ENCODE assay signal across 21 cellular contexts in the genomic region with DNA sequence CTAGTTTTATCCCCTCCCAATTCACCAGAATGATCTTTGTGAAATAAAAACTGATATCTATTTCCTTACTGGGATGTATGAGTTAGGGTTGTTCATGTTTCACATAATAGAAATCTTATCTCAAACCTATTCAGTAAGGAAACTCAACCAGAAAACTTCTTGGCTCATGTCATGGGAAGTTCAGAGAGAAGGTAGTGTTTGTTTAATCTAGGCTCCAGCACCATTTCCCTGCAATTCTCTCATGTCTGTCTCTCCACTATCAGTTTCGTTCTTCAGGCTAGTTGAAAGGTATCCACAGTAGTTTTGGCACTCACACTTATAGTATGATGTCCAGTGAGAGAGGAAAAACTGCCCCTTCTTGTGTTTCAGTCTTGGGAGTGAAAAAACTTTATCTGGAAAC. TPM values are rescaled to one million over a fixed set of nuclear protein-coding genes. Genes with fewer than 3 reads are reported as not detected.
DNase-seq lines count a peak whose midpoint lies in the region; ATAC-seq, FAIRE-seq and TF ChIP-seq lines count a peak whose summit lies in the region.
"Had no signal": no experiment of that assay in that cellular context is flagged by ENCODE, and none has a peak within 500 bp of the region (broad histone marks: within the 10 kb centered on the region; RNA-seq: fewer than 3 reads in every experiment).

No MANE protein-coding gene starts in this region.

- H3K27me3 ChIP-seq in K562 (ENCODE audit: control insufficient read depth in 2 of 2, insufficient read depth in 2 of 2, low read length in 2 of 2) (no peaks in the 10 kb centered on the region), foreskin keratinocyte (peaks cover 8% of the 10 kb centered on the region)

- H2AFZ ChIP-seq in K562 (ENCODE audit: low read depth, low read length), result peak overlapping the region; percentile 48

- FAIRE-seq in K562 (lab: Jason Lieb, UNC) (no peak), urothelium cell line (lab: Jason Lieb, UNC) (no peak), frontal cortex (lab: Jason Lieb, UNC) (no peak)
- FAIRE-seq: A204.1, G401.6, GM12891, GM19239, H1, HepG2, HTR-8/SVneo had no signal

- H3K9me1 ChIP-seq in K562 (ENCODE audit: control insufficient read depth, insufficient read depth, low read length), result no peaks in the 10 kb centered on the region

- no peak overlapping the region for H3K27ac ChIP-seq in K562 (ENCODE audit: extremely low read depth, low read depth, low read length)
- no peak overlapping the region for H3K27ac ChIP-seq in foreskin keratinocyte

- BruUV-seq in K562 (replicated peaks; lab: Mats Ljungman, UMichigan), result no TSS peak

- no peaks in the 10 kb centered on the region for H3K79me2 ChIP-seq in K562 (ENCODE audit: control insufficient read depth, insufficient read depth, low read length)

- H3K4me1 ChIP-seq in K562 (replicated peaks in 1 of 2; ENCODE audit: control insufficient read depth in 2 of 2, insufficient read depth in 2 of 2, low read length in 2 of 2) (peaks cover 3 to 11% of the 10 kb centered on the region in 2 experiments; a peak in 3 of 5 replicates), foreskin keratinocyte (no peaks in the 10 kb centered on the region)

- POLR2A ChIA-PET in K562 (lab: Yijun Ruan, JAX), result no interaction called here

- TF ChIP-seq EP300 in K562 (IDR thresholded peaks at IDR 0.05; ENCODE audit: low read length), result no peak

- H3K4me2 ChIP-seq in K562 (ENCODE audit: insufficient read depth, low read length), result no peak overlapping the region

- H3K36me3 ChIP-seq in K562 (ENCODE audit: control insufficient read depth, insufficient read depth, low read length), result no peaks in the 10 kb centered on the region

- CTCF ChIA-PET in K562 (lab: Yijun Ruan, JAX; ENCODE audit: low intra/inter-chr PET ratio), result no interaction called here

- ATAC-seq in K562 (peak; percentile 43), foreskin keratinocyte (no peak)
- ATAC-seq: CD8-positive, alpha-beta T cell; HepG2 had no signal

- intact Hi-C loops in K562 (cut with micrococcal nuclease), result no loop called here

- TF ChIP-seq POLR2A in K562 (conservative IDR thresholded peaks at IDR 0.05), result no peak

- TF ChIP-seq RAD21 in K562 (CRISPR knock-in tag; conservative IDR thresholded peaks at IDR 0.05 in 1 of 2, IDR thresholded peaks at IDR 0.05 in 1 of 2), result no peak

- H3K9ac ChIP-seq in K562 (ENCODE audit: insufficient read depth in 1 of 2, low read depth in 2 of 2, low read length in 2 of 2), result no peak overlapping the region

- TF ChIP-seq CTCF in K562 (IDR thresholded peaks at IDR 0.05 in 2 of 3, conservative IDR thresholded peaks at IDR 0.05 in 1 of 3; ENCODE audit: insufficient read depth in 2 of 3, low read depth in 1 of 3, low read length in 3 of 3), result no peak
- TF ChIP-seq CTCF in foreskin keratinocyte (conservative IDR thresholded peaks at IDR 0.05), result no peak

- no peaks in the 10 kb centered on the region for H3K9me3 ChIP-seq in K562 (replicated peaks; ENCODE audit: control insufficient read depth, insufficient read depth, low read depth, low read length)

- no peak overlapping the region for H3K4me3 ChIP-seq in K562

- DNase-seq in NCI-H2196 treated with DMSO at 0.1 percent for 48 hours (lab: John Stamatoyannopoulos, UW; ENCODE audit: unreplicated experiment) (peak; percentile 46), K562 (ENCODE audit: extremely low read depth in 1 of 4, low spot score in 3 of 4) (no peak), iris pigment epithelial cell (ENCODE audit: low read depth) (peak; percentile 36), urothelium cell line (ENCODE audit: low spot score) (no peak), NCI-H187 (lab: John Stamatoyannopoulos, UW) (no peak), frontal cortex (ENCODE audit: low spot score in 2 of 2) (no peak), foreskin keratinocyte (no peak)
- DNase-seq: CD8-positive, alpha-beta T cell; COR-L47; DMS153; DMS79 treated with DMSO at 0.1 percent for 48 hours; EL; HCEC 1CT had no signal

- in situ Hi-C loops in K562 (cut with MboI), result no loop called here

- H4K20me1 ChIP-seq in K562 (replicated peaks; ENCODE audit: control insufficient read depth, insufficient read depth, low read length), result no peaks in the 10 kb centered on the region

- 9% methylated on average over 1 of the region's 1 CpG for WGBS in K562 (ENCODE audit: insufficient coverage, low coverage, missing lambda C conversion rate)

TF ChIP-seq in K562, 482 proteins besides CTCF, POLR2A, EP300 and RAD21 (continues in another document):
- TF ChIP-seq HNRNPLL (IDR thresholded peaks at IDR 0.05; ENCODE audit: low read depth, low read length, poor library complexity, severe bottlenecking), result no peak
- no peak for TF ChIP-seq KLF10 (CRISPR knock-in tag; IDR thresholded peaks at IDR 0.05)
- no peak for TF ChIP-seq ARID2 (IDR thresholded peaks at IDR 0.05)
- no peak for TF ChIP-seq NCOA4 (IDR thresholded peaks at IDR 0.05; ENCODE audit: partially characterized antibody)
- TF ChIP-seq SIN3A (IDR thresholded peaks at IDR 0.05; ENCODE audit: borderline replicate concordance in 2 of 2, control insufficient read depth in 1 of 2, low read depth in 2 of 2, low read length in 2 of 2), result no peak
- TF ChIP-seq, protein P1, sequence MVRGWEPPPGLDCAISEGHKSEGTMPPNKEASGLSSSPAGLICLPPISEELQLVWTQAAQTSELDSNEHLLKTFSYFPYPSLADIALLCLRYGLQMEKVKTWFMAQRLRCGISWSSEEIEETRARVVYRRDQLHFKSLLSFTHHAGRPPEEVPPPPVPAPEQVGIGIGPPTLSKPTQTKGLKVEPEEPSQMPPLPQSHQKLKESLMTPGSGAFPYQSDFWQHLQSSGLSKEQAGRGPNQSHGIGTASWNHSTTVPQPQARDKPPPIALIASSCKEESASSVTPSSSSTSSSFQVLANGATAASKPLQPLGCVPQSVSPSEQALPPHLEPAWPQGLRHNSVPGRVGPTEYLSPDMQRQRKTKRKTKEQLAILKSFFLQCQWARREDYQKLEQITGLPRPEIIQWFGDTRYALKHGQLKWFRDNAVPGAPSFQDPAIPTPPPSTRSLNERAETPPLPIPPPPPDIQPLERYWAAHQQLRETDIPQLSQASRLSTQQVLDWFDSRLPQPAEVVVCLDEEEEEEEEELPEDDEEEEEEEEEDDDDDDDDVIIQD (CRISPR knock-in tag; IDR thresholded peaks at IDR 0.05), result no peak
- no peak for TF ChIP-seq ELF4 (CRISPR knock-in tag; IDR thresholded peaks at IDR 0.05)

RNA-seq across cellular contexts. Expression of gene UHMK1, which starts 34.6 kb away (rescaled TPM):
- 31.4 and 70.8 TPM in 2 replicates for total RNA-seq in K562 (2011; cell fraction: chromatin; rRNA removed; ENCODE audit: low replicate concordance)
- 18.7 and 21.8 TPM in 2 replicates for total RNA-seq in K562 (2011; cell fraction: nucleolus; rRNA removed)
- 46.7 and 75.7 TPM in 2 replicates for total RNA-seq in K562 (2011; cell fraction: nucleoplasm; rRNA removed)
- total RNA-seq in K562 (2014; rRNA removed) (34.0 and 36.0 TPM in 2 replicates), K562 (2014; rRNA removed; fragmentation: Illumina TruSeq; extraction: Trizol) (72.4 and 78.0 TPM in 2 replicates), K562 (2015; rRNA removed; fragmentation: Illumina TruSeq; extraction: Trizol) (49.2 and 55.2 TPM in 2 replicates), K562 (2021) (42.6 and 43.3 TPM in 2 replicates), frontal cortex (38.3 TPM), foreskin keratinocyte (68.0 and 72.3 TPM in 2 replicates)
- polyA plus RNA-seq in K562 (2011; rRNA removed) (63.6 and 71.0 TPM in 2 replicates), K562 (2014; fragmentation: Illumina TruSeq; extraction: Trizol) (32.9 and 38.3 TPM in 2 replicates), K562 (2014; fragmentation: Nextera tagmentation; extraction: Ambion mirVana) (10 to 100 TPM; 13.1 to 20.5 TPM), K562 (2014; rRNA removed) (27.7 and 28.9 TPM in 2 replicates), foreskin keratinocyte (11.0 and 12.5 TPM in 2 replicates)
- polyA plus RNA-seq in K562 (2011; cell fraction: cytosol; rRNA removed), result 8.5 and 31.3 TPM in 2 replicates
- 27.2 and 68.0 TPM in 2 replicates for polyA plus RNA-seq in K562 (2011; cell fraction: nucleus; rRNA removed)
- 18.7 and 19.1 TPM in 2 replicates for polyA plus RNA-seq in K562 (2012)
- 93.8 and 130 TPM in 2 replicates for polyA minus RNA-seq in K562 (2011; rRNA and poly(A)+ RNA removed)
- polyA minus RNA-seq in K562 (2011; cell fraction: cytosol; rRNA and poly(A)+ RNA removed), result 46.0 and 46.8 TPM in 2 replicates
- polyA minus RNA-seq in K562 (2011; cell fraction: nucleus; rRNA and poly(A)+ RNA removed), result 33.4 and 86.7 TPM in 2 replicates

RNA-seq across cellular contexts. Expression of gene SH2D1B, which starts 51.1 kb away (rescaled TPM):
- total RNA-seq in K562 (2011; cell fraction: chromatin; rRNA removed; ENCODE audit: low replicate concordance), result 4.8 and 6.8 TPM in 2 replicates
- total RNA-seq in K562 (2011; cell fraction: nucleolus; rRNA removed), result 2.2 and 2.8 TPM in 2 replicates
- 4.0 and 5.0 TPM in 2 replicates for total RNA-seq in K562 (2011; cell fraction: nucleoplasm; rRNA removed)
- total RNA-seq in K562 (2014; rRNA removed) (5.2 and 5.6 TPM in 2 replicates), K562 (2014; rRNA removed; fragmentation: Illumina TruSeq; extraction: Trizol) (9.7 and 10.8 TPM in 2 replicates), K562 (2015; rRNA removed; fragmentation: Illumina TruSeq; extraction: Trizol) (7.9 and 8.3 TPM in 2 replicates), K562 (2021) (5.4 and 6.3 TPM in 2 replicates), frontal cortex (not detected), foreskin keratinocyte (not detected in 2 replicates)
- polyA plus RNA-seq in K562 (2011; rRNA removed) (4.8 and 5.7 TPM in 2 replicates), K562 (2014; fragmentation: Illumina TruSeq; extraction: Trizol) (13.4 and 14.1 TPM in 2 replicates), K562 (2014; fragmentation: Nextera tagmentation; extraction: Ambion mirVana) (10 to 100 TPM; 17.1 to 19.6 TPM), K562 (2014; rRNA removed) (7.2 and 12.3 TPM in 2 replicates), foreskin keratinocyte (not detected in 2 replicates)
- 3.3 and 5.0 TPM in 2 replicates for polyA plus RNA-seq in K562 (2011; cell fraction: cytosol; rRNA removed)
- 4.2 and 4.5 TPM in 2 replicates for polyA plus RNA-seq in K562 (2011; cell fraction: nucleus; rRNA removed)
- 3.6 and 9.5 TPM in 2 replicates for polyA plus RNA-seq in K562 (2012)
- 3.4 and 4.4 TPM in 2 replicates for polyA minus RNA-seq in K562 (2011; rRNA and poly(A)+ RNA removed)
- polyA minus RNA-seq in K562 (2011; cell fraction: cytosol; rRNA and poly(A)+ RNA removed), result 1.0 and 1.7 TPM in 2 replicates
- polyA minus RNA-seq in K562 (2011; cell fraction: nucleus; rRNA and poly(A)+ RNA removed), result 1.3 and 2.6 TPM in 2 replicates
- total RNA-seq: CD8-positive, alpha-beta T cell; H1; HepG2 had no signal
- polyA plus RNA-seq: BJ, H1, HepG2 had no signal

Comparison
In these comparisons a context has a peak if more than half of its experiments do, and no peak if none do; other contexts are left out.
1. DNase-seq: peak in NCI-H2196 treated with DMSO at 0.1 percent for 48 hours (single experiment) and iris pigment epithelial cell (single experiment); none in K562 (0 of 4), urothelium cell line (single experiment), NCI-H187 (0 of 2), frontal cortex (0 of 2) and foreskin keratinocyte (0 of 2).